ENCODE assay signal across 20 cellular contexts in genomic region chr11:103773059-103773458, GRCh38.
A peak's percentile ranks its signal among the peaks of the same experiment; 100 is the strongest.
DNase-seq lines count a peak whose midpoint lies in the region; ATAC-seq and TF ChIP-seq lines count a peak whose summit lies in the region.
"Had no signal": no experiment of that assay in that cellular context is flagged by ENCODE, and none has a peak within 500 bp of the region (broad histone marks: within the 10 kb centered on the region; RNA-seq: fewer than 3 reads in every experiment).

No MANE protein-coding gene starts in this region.

- no peaks in the 10 kb centered on the region for H3K9me3 ChIP-seq in adipocyte (ENCODE audit: control insufficient read depth, low read length)
- H3K9me3 ChIP-seq in gastrocnemius medialis, result no peaks in the 10 kb centered on the region
- H3K9me3 ChIP-seq: HAP-1, SJSA1, upper lobe of right lung had no signal

- in situ Hi-C loops in gastrocnemius medialis (cut with MboI; ENCODE audit: low sequenced_read_pairs in 4 of 4), result no loop called here

- H3K36me3 ChIP-seq in BJ (ENCODE audit: control insufficient read depth, insufficient read depth, low read length), result no peaks in the 10 kb centered on the region
- no peaks in the 10 kb centered on the region for H3K36me3 ChIP-seq in adipocyte (ENCODE audit: control insufficient read depth, insufficient read depth, low read length, severe bottlenecking)
- H3K36me3 ChIP-seq in gastrocnemius medialis, result no peaks in the 10 kb centered on the region
- H3K36me3 ChIP-seq: HAP-1, neural progenitor cell, SJSA1, upper lobe of right lung had no signal

- peak overlapping the region; percentile 81 for H3K9ac ChIP-seq in adipocyte (ENCODE audit: low read length)
- H3K9ac ChIP-seq: neural progenitor cell had no signal

- TF ChIP-seq CTCF in BJ (IDR thresholded peaks at IDR 0.05; ENCODE audit: insufficient read depth, low read depth, low read length) (no peak), foreskin fibroblast (IDR thresholded peaks at IDR 0.05; ENCODE audit: low read depth, low read length) (no peak), gastrocnemius medialis (IDR thresholded peaks at IDR 0.05 in 4 of 5, conservative IDR thresholded peaks at IDR 0.05 in 1 of 5) (no peak)

- CTCF ChIA-PET in BJ (lab: Yijun Ruan, JAX), result no interaction called here

- no peak overlapping the region for H3K27ac Mint-ChIP-seq in activated T-helper 2 cell treated with anti-CD3 and anti-CD28 coated beads, Interferon-gamma antibody, Interleukin-2, Interleukin-4, amounts not matched to agents 10 μg/mL and 5 μg/mL and 100 μg/mL, durations not matched to agents 14 hours and 24 hours and 36 hours
- H3K27ac Mint-ChIP-seq: activated CD4-positive, alpha-beta T cell treated with anti-CD3 and anti-CD28 coated beads, Interleukin-2, amount 10 ng/mL, durations not matched to agents 24 days and 14 days; activated naive CD8-positive, alpha-beta T cell treated with anti-CD3 and anti-CD28 coated beads for 36 hours; activated T-cell treated with anti-CD3 and anti-CD28 coated beads, Interleukin-2, amount 50 U/mL, for 24 hours; neural progenitor cell had no signal

- H3K4me1 ChIP-seq in adipocyte (ENCODE audit: control insufficient read depth, insufficient read depth, low read length) (peaks cover 49% of the 10 kb centered on the region), gastrocnemius medialis (no peaks in the 10 kb centered on the region)
- H3K4me1 ChIP-seq: HAP-1, SJSA1, upper lobe of right lung had no signal

- no peaks in the 10 kb centered on the region for H3K9me3 Mint-ChIP-seq in activated T-helper 2 cell treated with anti-CD3 and anti-CD28 coated beads, Interferon-gamma antibody, Interleukin-2, Interleukin-4, amounts not matched to agents 10 μg/mL and 5 μg/mL and 100 μg/mL, durations not matched to agents 14 hours and 24 hours and 36 hours
- H3K9me3 Mint-ChIP-seq: activated CD4-positive, alpha-beta T cell treated with anti-CD3 and anti-CD28 coated beads, Interleukin-2, amount 10 ng/mL, durations not matched to agents 24 days and 14 days; activated naive CD8-positive, alpha-beta T cell treated with anti-CD3 and anti-CD28 coated beads for 36 hours; neural progenitor cell had no signal

- no peaks in the 10 kb centered on the region for H3K27me3 Mint-ChIP-seq in activated T-helper 2 cell treated with anti-CD3 and anti-CD28 coated beads, Interferon-gamma antibody, Interleukin-2, Interleukin-4, amounts not matched to agents 10 μg/mL and 5 μg/mL and 100 μg/mL, durations not matched to agents 14 hours and 24 hours and 36 hours (ENCODE audit: low read depth)
- H3K27me3 Mint-ChIP-seq: activated CD4-positive, alpha-beta T cell treated with anti-CD3 and anti-CD28 coated beads, Interleukin-2, amount 10 ng/mL, durations not matched to agents 24 days and 14 days; activated T-cell treated with anti-CD3 and anti-CD28 coated beads, Interleukin-2, amount 50 U/mL, for 24 hours had no signal

- no peak for TF ChIP-seq POLR2A in gastrocnemius medialis (IDR thresholded peaks at IDR 0.05)

- H3K4me3 ChIP-seq in BJ (ENCODE audit: low read depth, low read length) (no peak overlapping the region), adipocyte (ENCODE audit: low read length) (peak overlapping the region; percentile 39), foreskin fibroblast (ENCODE audit: low read depth in 1 of 2, low read length in 2 of 2) (no peak overlapping the region), gastrocnemius medialis (no peak overlapping the region)
- H3K4me3 ChIP-seq: HAP-1, neural progenitor cell, SJSA1, upper lobe of right lung had no signal

- intact Hi-C loops in gastrocnemius medialis (cut with DNase I; ENCODE audit: low total_unique reads), result no loop called here
- intact Hi-C loops in activated T-helper 2 cell treated with anti-CD3 and anti-CD28 coated beads, Interferon-gamma antibody, Interleukin-2, Interleukin-4, amounts not matched to agents 10 μg/mL and 5 μg/mL and 100 μg/mL, durations not matched to agents 14 hours and 24 hours and 36 hours (cut with micrococcal nuclease), result no loop called here

- no peak overlapping the region for H3K27ac ChIP-seq in gastrocnemius medialis
- H3K27ac ChIP-seq: neural progenitor cell, SJSA1, upper lobe of right lung had no signal

- ATAC-seq in gastrocnemius medialis, result peak; percentile 53 to 73
- ATAC-seq in HG03439 (IDR thresholded peaks at IDR 0.05; ENCODE audit: unreplicated experiment), result no peak
- no peak for ATAC-seq in HG03378 (IDR thresholded peaks at IDR 0.05; ENCODE audit: unreplicated experiment)
- ATAC-seq in HG02970 (IDR thresholded peaks at IDR 0.05; ENCODE audit: low FRiP score, unreplicated experiment), result no peak
- ATAC-seq: upper lobe of right lung had no signal

- no peaks in the 10 kb centered on the region for H3K36me3 Mint-ChIP-seq in activated T-helper 2 cell treated with anti-CD3 and anti-CD28 coated beads, Interferon-gamma antibody, Interleukin-2, Interleukin-4, amounts not matched to agents 10 μg/mL and 5 μg/mL and 100 μg/mL, durations not matched to agents 14 hours and 24 hours and 36 hours (ENCODE audit: low read depth)
- H3K36me3 Mint-ChIP-seq: activated naive CD8-positive, alpha-beta T cell treated with anti-CD3 and anti-CD28 coated beads for 36 hours; CD14-positive monocyte; neural progenitor cell had no signal

- POLR2A ChIA-PET in BJ (lab: Charles Lee), result no interaction called here

- no peaks in the 10 kb centered on the region for H3K27me3 ChIP-seq in BJ (ENCODE audit: control insufficient read depth, insufficient read depth, low read length)
- H3K27me3 ChIP-seq in adipocyte (replicated peaks; ENCODE audit: control insufficient read depth, insufficient read depth, low read length), result no peaks in the 10 kb centered on the region
- H3K27me3 ChIP-seq in gastrocnemius medialis, result no peaks in the 10 kb centered on the region
- H3K27me3 ChIP-seq: neural progenitor cell, SJSA1, upper lobe of right lung had no signal

- H3K4me1 Mint-ChIP-seq in activated T-helper 2 cell treated with anti-CD3 and anti-CD28 coated beads, Interferon-gamma antibody, Interleukin-2, Interleukin-4, amounts not matched to agents 10 μg/mL and 5 μg/mL and 100 μg/mL, durations not matched to agents 14 hours and 24 hours and 36 hours (ENCODE audit: low read depth), result no peaks in the 10 kb centered on the region
- H3K4me1 Mint-ChIP-seq: activated CD4-positive, alpha-beta T cell treated with anti-CD3 and anti-CD28 coated beads, Interleukin-2, amount 10 ng/mL, durations not matched to agents 24 days and 14 days; activated naive CD8-positive, alpha-beta T cell treated with anti-CD3 and anti-CD28 coated beads for 36 hours; CD14-positive monocyte; neural progenitor cell had no signal

- DNase-seq in BJ (ENCODE audit: low read depth) (peak; percentile 27), adipocyte (ENCODE audit: low read depth) (peak; percentile 80), foreskin fibroblast (peak; percentile 55 to 56), gastrocnemius medialis (no peak)
- DNase-seq in activated T-helper 2 cell treated with anti-CD3 and anti-CD28 coated beads, Interferon-gamma antibody, Interleukin-2, Interleukin-4, amounts not matched to agents 10 μg/mL and 5 μg/mL and 100 μg/mL, durations not matched to agents 14 hours and 24 hours and 36 hours (ENCODE audit: low spot score), result no peak
- DNase-seq: activated CD4-positive, alpha-beta T cell treated with anti-CD3 and anti-CD28 coated beads, Interleukin-2, amount 10 ng/mL, durations not matched to agents 24 days and 14 days; activated naive CD8-positive, alpha-beta T cell treated with anti-CD3 and anti-CD28 coated beads for 36 hours; activated T-cell treated with anti-CD3 and anti-CD28 coated beads, Interleukin-2, amount 50 U/mL, for 24 hours; DMS79; NCI-H1417 treated with DMSO at 0.1 percent for 48 hours; NCI-H226; stimulated activated CD4-positive, alpha-beta T cell treated with anti-CD3 and anti-CD28 coated beads, Interleukin-4, amount 100 ng/mL, for 24 hours had no signal

- H3K4me3 Mint-ChIP-seq in activated T-helper 2 cell treated with anti-CD3 and anti-CD28 coated beads, Interferon-gamma antibody, Interleukin-2, Interleukin-4, amounts not matched to agents 10 μg/mL and 5 μg/mL and 100 μg/mL, durations not matched to agents 14 hours and 24 hours and 36 hours (ENCODE audit: low read depth), result no peak overlapping the region
- H3K4me3 Mint-ChIP-seq: activated CD4-positive, alpha-beta T cell treated with anti-CD3 and anti-CD28 coated beads, Interleukin-2, amount 10 ng/mL, durations not matched to agents 24 days and 14 days; activated naive CD8-positive, alpha-beta T cell treated with anti-CD3 and anti-CD28 coated beads for 36 hours; activated T-cell treated with anti-CD3 and anti-CD28 coated beads, Interleukin-2, amount 50 U/mL, for 24 hours; CD14-positive monocyte; neural progenitor cell had no signal

Comparison
In these comparisons a context has a peak if more than half of its experiments do, and no peak if none do; other contexts are left out.
1. DNase-seq: peak in BJ (single experiment), adipocyte (single experiment) and foreskin fibroblast (2 of 2); none in gastrocnemius medialis (0 of 2) and activated T-helper 2 cell treated with anti-CD3 and anti-CD28 coated beads, Interferon-gamma antibody, Interleukin-2, Interleukin-4, amounts not matched to agents 10 μg/mL and 5 μg/mL and 100 μg/mL, durations not matched to agents 14 hours and 24 hours and 36 hours (single experiment).
2. ATAC-seq: peak in gastrocnemius medialis (2 of 2); none in HG03439 (single experiment), HG03378 (single experiment) and HG02970 (single experiment).